Comparison of ENCODE assay signal across 9 cellular contexts in genomic region chr4:36348403-36348938, GRCh38.
DNase-seq lines count a peak whose midpoint lies in the region; ATAC-seq and TF ChIP-seq lines count a peak whose summit lies in the region.
"Had no signal": no experiment of that assay in that cellular context is flagged by ENCODE, and none has a peak within 500 bp of the region (broad histone marks: within the 10 kb centered on the region; RNA-seq: fewer than 3 reads in every experiment).

No MANE protein-coding gene starts in this region.

- no peak overlapping the region for H3K27ac Mint-ChIP-seq in HFFc6

- H3K27ac ChIP-seq in SK-N-SH (ENCODE audit: low read depth in 2 of 2, low read length in 1 of 2), result no peak overlapping the region

- no peaks in the 10 kb centered on the region for H3K9me3 ChIP-seq in SK-N-SH

- H3K4me3 ChIP-seq in SK-N-SH (ENCODE audit: low read depth in 2 of 2, low read length in 1 of 2), result no peak overlapping the region

- no peak overlapping the region for H2AFZ ChIP-seq in SK-N-SH (ENCODE audit: low read depth)

- CTCF ChIA-PET in SK-N-SH (lab: Yijun Ruan, JAX), result interaction anchor here (3.9 kb wide), 1 partner anchor 51 kb away, joined by 12 read pairs; no protein-coding TSS in a partner anchor

- DNase-seq in activated CD4-positive, alpha-beta T cell treated with anti-CD3 and anti-CD28 coated beads for 4 hours, result peak; percentile 20 to 31
- no peak for DNase-seq in activated CD4-positive, alpha-beta T cell treated with anti-CD3 and anti-CD28 coated beads, Interleukin-2, amount 50 U/mL, for 1 hour
- DNase-seq in activated CD4-positive, alpha-beta T cell treated with anti-CD3 and anti-CD28 coated beads, Interleukin-2, amount 50 U/mL, for 48 hours, result peak; percentile 33 to 56
- peak; percentile 1 for DNase-seq in stimulated activated CD8-positive, alpha-beta memory T cell treated with anti-CD3 and anti-CD28 coated beads, Interleukin-4, amount 100 ng/mL, for 24 hours (ENCODE audit: low read depth)
- DNase-seq in middle frontal gyrus (ENCODE audit: extremely low spot score, low spot score) (no peak), SK-N-SH (no peak), HFFc6 (no peak)
- DNase-seq: NCI-H1048 had no signal

- H3K4me1 ChIP-seq in SK-N-SH (ENCODE audit: control insufficient read depth in 1 of 2, insufficient read depth in 2 of 2, low read depth in 1 of 2, low read length in 1 of 2), result no peaks in the 10 kb centered on the region

- no peaks in the 10 kb centered on the region for H3K36me3 ChIP-seq in SK-N-SH (replicated peaks in 1 of 2; ENCODE audit: control insufficient read depth in 1 of 2, insufficient read depth in 2 of 2, low read length in 1 of 2)

- ATAC-seq in HG02870 (IDR thresholded peaks at IDR 0.05; ENCODE audit: unreplicated experiment), result peak; percentile 93

- H3F3A ChIP-seq in SK-N-SH (replicated peaks; ENCODE audit: insufficient read depth), result no peaks in the 10 kb centered on the region

- H3K4me2 ChIP-seq in SK-N-SH, result no peak overlapping the region

- H4K20me1 ChIP-seq in SK-N-SH (ENCODE audit: insufficient read depth), result no peaks in the 10 kb centered on the region

- H3K79me2 ChIP-seq in SK-N-SH (ENCODE audit: insufficient read depth), result no peaks in the 10 kb centered on the region

- TF ChIP-seq EP300 in SK-N-SH (IDR thresholded peaks at IDR 0.05; ENCODE audit: borderline replicate concordance in 1 of 2, low read depth in 1 of 2, low read length in 1 of 2), result no peak

- H3K4me3 Mint-ChIP-seq in HFFc6, result no peak overlapping the region

- WGBS in SK-N-SH (ENCODE audit: low lambda C conversion rate), result 4% methylated on average over 4 of the region's 4 CpGs

- TF ChIP-seq CTCF in SK-N-SH (IDR thresholded peaks at IDR 0.05) (no peak), HFFc6 (IDR thresholded peaks at IDR 0.05) (no peak)

- H3K9me2 ChIP-seq in SK-N-SH, result no peaks in the 10 kb centered on the region

- H3K27me3 Mint-ChIP-seq in HFFc6 (ENCODE audit: insufficient read depth), result no peaks in the 10 kb centered on the region; the same call in 1 of the 2 replicates

- POLR2A ChIA-PET in SK-N-SH (lab: Yijun Ruan, JAX), result no interaction called here

- 0 out of 2 replicates have a peak, but pooled peaks cover 3% of the 10 kb centered on the region for H3K27me3 ChIP-seq in SK-N-SH (ENCODE audit: insufficient read depth)

- no peaks in the 10 kb centered on the region for H3K36me3 Mint-ChIP-seq in HFFc6 (ENCODE audit: low read depth)

- no peak overlapping the region for H3K9ac ChIP-seq in SK-N-SH

- H3K4me1 Mint-ChIP-seq in HFFc6 (ENCODE audit: low read depth), result no peaks in the 10 kb centered on the region

- no peak for TF ChIP-seq RAD21 in SK-N-SH (IDR thresholded peaks at IDR 0.05; ENCODE audit: low read length)

- H3K9me3 Mint-ChIP-seq in HFFc6, result peaks cover 16% of the 10 kb centered on the region; the same call in 1 of the 2 replicates

TF ChIP-seq in SK-N-SH, 30 proteins besides CTCF, POLR2A, EP300 and RAD21:
- no peak for TF ChIP-seq CHD2 (IDR thresholded peaks at IDR 0.05; ENCODE audit: low read length, partially characterized antibody)
TF ChIP-seq in SK-N-SH: peak in this region for 0.

Comparison
In these comparisons a context has a peak if more than half of its experiments do, and no peak if none do; other contexts are left out.
1. DNase-seq: peak in activated CD4-positive, alpha-beta T cell treated with anti-CD3 and anti-CD28 coated beads for 4 hours (2 of 2), activated CD4-positive, alpha-beta T cell treated with anti-CD3 and anti-CD28 coated beads, Interleukin-2, amount 50 U/mL, for 48 hours (2 of 2) and stimulated activated CD8-positive, alpha-beta memory T cell treated with anti-CD3 and anti-CD28 coated beads, Interleukin-4, amount 100 ng/mL, for 24 hours (single experiment); none in activated CD4-positive, alpha-beta T cell treated with anti-CD3 and anti-CD28 coated beads, Interleukin-2, amount 50 U/mL, for 1 hour (single experiment), middle frontal gyrus (single experiment), SK-N-SH (single experiment) and HFFc6 (single experiment).